Comparison of ENCODE assay signal across 1 cellular context in the genomic region with DNA sequence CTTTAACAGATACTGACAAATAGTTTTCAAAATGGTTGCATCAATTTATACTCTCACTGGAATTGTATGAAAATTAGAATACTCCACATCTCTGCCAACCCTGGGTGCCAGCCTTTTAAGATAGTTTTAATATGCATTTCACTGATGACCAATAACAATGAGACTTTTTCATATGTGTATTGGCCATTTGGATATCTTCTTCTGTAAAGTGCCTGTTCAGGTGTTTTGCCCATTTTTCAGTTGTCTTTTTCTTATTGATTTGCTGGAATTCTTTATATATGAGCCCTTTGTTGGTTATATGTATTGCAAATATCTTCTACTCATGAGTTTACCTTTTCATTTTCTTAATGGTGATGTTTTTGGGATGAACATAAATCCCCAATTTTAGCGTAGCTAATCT.
TF ChIP-seq lines count a peak whose summit lies in the region.

No MANE protein-coding gene starts in this region.

TF ChIP-seq in HEK293, 187 proteins besides CTCF, POLR2A, EP300 and RAD21 (continued from another document):
- no peak for TF ChIP-seq FEZF1 (tag by site-specific recombination; IDR thresholded peaks at IDR 0.05)
TF ChIP-seq in HEK293: peak in this region for 1.
